ENCODE assay signal across 3 cellular contexts in genomic region chr18:30405038-30405437, GRCh38.
"Had no signal": no experiment of that assay in that cellular context is flagged by ENCODE, and none has a peak within 500 bp of the region (broad histone marks: within the 10 kb centered on the region; RNA-seq: fewer than 3 reads in every experiment).

No MANE protein-coding gene starts in this region.

- DNase-seq: GDM1, GF-D8 had no signal

- ATAC-seq: GM12878 had no signal

- H3K4me3 ChIP-seq: GM12878 had no signal
